ENCODE assay signal across 19 cellular contexts in the genomic region with DNA sequence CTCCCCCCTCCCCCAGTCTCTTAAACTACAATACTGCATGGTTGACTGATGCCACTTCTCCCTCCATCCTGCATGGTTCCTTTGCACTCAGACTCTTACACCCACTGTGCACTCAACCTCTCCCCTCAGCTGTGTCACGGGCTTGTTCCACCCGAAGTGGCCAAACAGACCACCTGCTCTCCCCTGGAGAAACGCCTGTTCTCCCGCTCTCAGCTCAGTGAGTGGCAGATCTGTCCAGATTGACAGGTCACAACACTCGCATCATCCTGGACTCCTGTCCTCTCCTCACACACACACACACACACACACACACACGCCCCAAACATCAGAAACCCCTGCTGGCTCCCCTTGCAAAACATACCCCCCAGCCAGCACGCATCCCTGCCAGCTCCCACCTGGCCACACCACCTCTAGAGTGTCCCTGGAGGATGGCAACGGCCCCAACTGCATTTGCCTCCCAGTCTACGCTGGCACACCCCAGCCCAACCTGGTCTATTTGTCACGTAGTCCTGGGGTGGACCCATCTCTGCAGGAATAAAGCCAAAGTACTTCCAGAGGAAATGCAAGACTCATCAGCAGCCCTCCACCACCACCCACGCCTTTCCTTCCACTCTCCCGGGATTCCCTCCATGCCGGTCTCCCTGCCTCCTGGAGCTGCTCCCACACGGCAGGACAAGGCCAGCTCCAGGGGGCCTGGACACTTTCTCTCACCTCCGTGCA. TPM values are rescaled to one million over a fixed set of nuclear protein-coding genes. Genes with fewer than 3 reads are reported as not detected.
DNase-seq lines count a peak whose midpoint lies in the region; TF ChIP-seq lines count a peak whose summit lies in the region.
"Had no signal": no experiment of that assay in that cellular context is flagged by ENCODE, and none has a peak within 500 bp of the region (broad histone marks: within the 10 kb centered on the region; RNA-seq: fewer than 3 reads in every experiment).

No MANE protein-coding gene starts in this region.

- no peaks in the 10 kb centered on the region for H3K4me1 Mint-ChIP-seq in mesothelial cell of epicardium

- no peaks in the 10 kb centered on the region for H3K9me3 ChIP-seq in spleen

- no peak overlapping the region for H3K27ac Mint-ChIP-seq in mesothelial cell of epicardium

- H3K4me3 ChIP-seq in coronary artery (no peak overlapping the region), spleen (no peak overlapping the region)
- H3K4me3 ChIP-seq: SJCRH30 had no signal

- no peak for TF ChIP-seq CTCF in coronary artery (IDR thresholded peaks at IDR 0.05)
- TF ChIP-seq CTCF in spleen (IDR thresholded peaks at IDR 0.05 in 8 of 11, conservative IDR thresholded peaks at IDR 0.05 in 3 of 11), result no peak
- no peak for TF ChIP-seq CTCF in mesothelial cell of epicardium (IDR thresholded peaks at IDR 0.05; ENCODE audit: unreplicated experiment)

- 67 to 77% (median 72%) methylated on average over 15 of the region's 15 CpGs for WGBS in spleen, 5 donors

- no peak overlapping the region for H3K4me3 Mint-ChIP-seq in mesothelial cell of epicardium

- no peaks in the 10 kb centered on the region for H3K36me3 Mint-ChIP-seq in mesothelial cell of epicardium

- no peaks in the 10 kb centered on the region for H3K9me3 Mint-ChIP-seq in mesothelial cell of epicardium

- intact Hi-C loops in spleen (cut with DNase I; ENCODE audit: low total_unique reads), result no loop called here

- H3K4me1 ChIP-seq in spleen, result peaks cover 0 to 11% (median 0%) of the 10 kb centered on the region in 6 donors
- H3K4me1 ChIP-seq: SJCRH30 had no signal

- H3K27me3 Mint-ChIP-seq in mesothelial cell of epicardium (ENCODE audit: low read depth), result peaks cover 88% of the 10 kb centered on the region

- DNase-seq in D341Med (ENCODE audit: low spot score), result peak; percentile 18
- peak; percentile 13 to 59 for DNase-seq in NCI-H187 (lab: John Stamatoyannopoulos, UW)
- peak; percentile 58 for DNase-seq in coronary artery (ENCODE audit: low spot score)
- peak; percentile 51 for DNase-seq in spleen
- DNase-seq in amniotic stem cell (lab: John Stamatoyannopoulos, UW), result no peak
- no peak for DNase-seq in stimulated activated CD4-positive, alpha-beta T cell treated with anti-CD3 and anti-CD28 coated beads, Interleukin-4, amount 100 ng/mL, for 24 hours
- DNase-seq in mesothelial cell of epicardium (ENCODE audit: low spot score in 2 of 2, unreplicated experiment in 2 of 2), result no peak
- DNase-seq: GDM1, HCEC 1CT, NCI-H1092, NCI-H1417 treated with DMSO at 0.1 percent for 48 hours, NCI-H1930, NCI-H2107, NCI-H524 treated with DMSO at 0.1 percent for 48 hours, NCI-H774, SJCRH30 had no signal

- no peak overlapping the region for H3K27ac ChIP-seq in coronary artery
- no peak overlapping the region for H3K27ac ChIP-seq in spleen
- H3K27ac ChIP-seq: KMS-11, SJCRH30 had no signal

- H3K27me3 ChIP-seq in spleen (replicated peaks in 1 of 7), result peaks cover 0 to 86% (median 2%) of the 10 kb centered on the region in 7 donors

- TF ChIP-seq POLR2A in spleen (IDR thresholded peaks at IDR 0.05), result no peak

- H3K36me3 ChIP-seq in spleen, result no peaks in the 10 kb centered on the region
- H3K36me3 ChIP-seq: SJCRH30 had no signal

RNA-seq across cellular contexts. Expression of gene OR2V1, which starts 2.9 kb away (rescaled TPM):
- total RNA-seq in spleen (not detected), mesothelial cell of epicardium (not detected in 3 replicates)
- polyA plus RNA-seq in spleen, result not detected
- total RNA-seq: A673, H1 had no signal
- polyA plus RNA-seq: H1 had no signal

RNA-seq across cellular contexts. Expression of gene OR2V2, which starts 19.3 kb away (rescaled TPM):
- total RNA-seq in spleen (not detected), mesothelial cell of epicardium (not detected in 3 replicates)
- polyA plus RNA-seq in spleen, result not detected
- total RNA-seq: A673, H1, SJCRH30 had no signal
- polyA plus RNA-seq: H1 had no signal

Comparison
In these comparisons a context has a peak if more than half of its experiments do, and no peak if none do; other contexts are left out.
1. DNase-seq: peak in D341Med (single experiment), NCI-H187 (2 of 2), coronary artery (single experiment) and spleen (single experiment); none in amniotic stem cell (single experiment), stimulated activated CD4-positive, alpha-beta T cell treated with anti-CD3 and anti-CD28 coated beads, Interleukin-4, amount 100 ng/mL, for 24 hours (single experiment) and mesothelial cell of epicardium (0 of 2).